In genomic region chr1:41022424-41022823, GRCh38 we compare ENCODE assay signal across 16 cellular contexts.
"Had no signal": no experiment of that assay in that cellular context is flagged by ENCODE, and none has a peak within 500 bp of the region (broad histone marks: within the 10 kb centered on the region; RNA-seq: fewer than 3 reads in every experiment).

No MANE protein-coding gene starts in this region.

- H3K27ac Mint-ChIP-seq: activated naive CD4-positive, alpha-beta T cell treated with anti-CD3 and anti-CD28 coated beads, Interleukin-2, amount 10 ng/mL, durations not matched to agents 7 days and 5 days; endodermal cell had no signal

- DNase-seq: activated CD4-positive, alpha-beta T cell treated with anti-CD3 and anti-CD28 coated beads, Interleukin-2, amount 50 U/mL, for 48 hours; activated CD4-positive, CD25-positive, alpha-beta regulatory T cell treated with anti-CD3 and anti-CD28 coated beads, Interleukin-2, amount 50 U/mL, for 72 hours; activated naive CD4-positive, alpha-beta T cell treated with anti-CD3 and anti-CD28 coated beads, Interleukin-2, amount 10 ng/mL, durations not matched to agents 7 days and 5 days; dorsolateral prefrontal cortex; erythroblast; gastrocnemius medialis; immature natural killer cell; lower lobe of right lung; nephron progenitor cell; stimulated activated naive CD4-positive, alpha-beta T cell; substantia nigra had no signal

- H3K36me3 Mint-ChIP-seq: immature natural killer cell had no signal

- H3K4me3 Mint-ChIP-seq: activated naive CD4-positive, alpha-beta T cell treated with anti-CD3 and anti-CD28 coated beads, Interleukin-2, amount 10 ng/mL, durations not matched to agents 7 days and 5 days; endodermal cell; immature natural killer cell; nephron progenitor cell had no signal

- H3K27me3 ChIP-seq: adrenal gland, dorsolateral prefrontal cortex, gastrocnemius medialis, heart left ventricle, ovary, tibial nerve had no signal

- H3K36me3 ChIP-seq: gastrocnemius medialis, ovary had no signal

- H3K4me1 Mint-ChIP-seq: endodermal cell had no signal

- H3K9me3 Mint-ChIP-seq: activated naive CD4-positive, alpha-beta T cell treated with anti-CD3 and anti-CD28 coated beads, Interleukin-2, amount 10 ng/mL, durations not matched to agents 7 days and 5 days; endodermal cell; immature natural killer cell; nephron progenitor cell had no signal

- H3K27ac ChIP-seq: gastrocnemius medialis, lower lobe of right lung, ovary, tibial nerve had no signal

- H3K27me3 Mint-ChIP-seq: activated naive CD4-positive, alpha-beta T cell treated with anti-CD3 and anti-CD28 coated beads, Interleukin-2, amount 10 ng/mL, durations not matched to agents 7 days and 5 days had no signal

- H3K4me3 ChIP-seq: adrenal gland, dorsolateral prefrontal cortex, gastrocnemius medialis, heart left ventricle, lower lobe of right lung, ovary, tibial nerve had no signal

- H3K9me3 ChIP-seq: adrenal gland, gastrocnemius medialis, heart left ventricle, lower lobe of right lung, ovary, tibial nerve had no signal

- ATAC-seq: gastrocnemius medialis, lower lobe of right lung had no signal

- H3K4me1 ChIP-seq: gastrocnemius medialis had no signal
